3 cellular contexts compared by ENCODE assay signal in the genomic region with DNA sequence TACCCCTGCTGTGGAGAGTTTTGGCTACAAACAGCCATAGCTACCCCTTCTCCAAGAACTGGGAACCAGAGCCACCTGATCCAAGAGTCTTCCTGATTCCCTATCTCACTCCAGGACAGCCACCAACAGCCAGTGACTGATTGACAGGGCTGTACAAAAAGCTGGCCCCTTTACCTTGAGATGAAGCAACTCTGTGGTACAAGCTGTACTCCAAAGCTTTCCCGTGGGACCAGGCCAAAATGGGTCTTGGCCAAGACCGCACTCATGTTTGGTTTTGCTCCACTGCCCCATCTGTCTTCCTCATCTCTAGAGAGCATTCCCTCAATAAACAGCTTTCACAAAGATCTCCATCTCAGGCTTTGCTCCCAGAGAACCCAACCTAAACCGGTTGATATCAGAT.
TF ChIP-seq lines count a peak whose summit lies in the region.

No MANE protein-coding gene starts in this region.

TF ChIP-seq in liver, 16 proteins besides CTCF, POLR2A, EP300 and RAD21:
- TF ChIP-seq GABPA (IDR thresholded peaks at IDR 0.05 in 1 of 2, conservative IDR thresholded peaks at IDR 0.05 in 1 of 2), result peak in 1 of 2 donors; percentile 28
- no peak for TF ChIP-seq ATF3 (IDR thresholded peaks at IDR 0.05)
- no peak for TF ChIP-seq NR2F2 (IDR thresholded peaks at IDR 0.05)
- peak in 1 of 2 donors; percentile 48 for TF ChIP-seq JUND (IDR thresholded peaks at IDR 0.05)
- peak; percentile 41 for TF ChIP-seq REST (IDR thresholded peaks at IDR 0.05)
- TF ChIP-seq SP1 (IDR thresholded peaks at IDR 0.05), result peak; percentile 88
- peak; percentile 56 to 79 for TF ChIP-seq RXRA (IDR thresholded peaks at IDR 0.05)
- TF ChIP-seq EGR1 (IDR thresholded peaks at IDR 0.05; ENCODE audit: low read depth in 2 of 2), result no peak
- TF ChIP-seq TAF1 (conservative IDR thresholded peaks at IDR 0.05), result no peak
- TF ChIP-seq, protein P1, sequence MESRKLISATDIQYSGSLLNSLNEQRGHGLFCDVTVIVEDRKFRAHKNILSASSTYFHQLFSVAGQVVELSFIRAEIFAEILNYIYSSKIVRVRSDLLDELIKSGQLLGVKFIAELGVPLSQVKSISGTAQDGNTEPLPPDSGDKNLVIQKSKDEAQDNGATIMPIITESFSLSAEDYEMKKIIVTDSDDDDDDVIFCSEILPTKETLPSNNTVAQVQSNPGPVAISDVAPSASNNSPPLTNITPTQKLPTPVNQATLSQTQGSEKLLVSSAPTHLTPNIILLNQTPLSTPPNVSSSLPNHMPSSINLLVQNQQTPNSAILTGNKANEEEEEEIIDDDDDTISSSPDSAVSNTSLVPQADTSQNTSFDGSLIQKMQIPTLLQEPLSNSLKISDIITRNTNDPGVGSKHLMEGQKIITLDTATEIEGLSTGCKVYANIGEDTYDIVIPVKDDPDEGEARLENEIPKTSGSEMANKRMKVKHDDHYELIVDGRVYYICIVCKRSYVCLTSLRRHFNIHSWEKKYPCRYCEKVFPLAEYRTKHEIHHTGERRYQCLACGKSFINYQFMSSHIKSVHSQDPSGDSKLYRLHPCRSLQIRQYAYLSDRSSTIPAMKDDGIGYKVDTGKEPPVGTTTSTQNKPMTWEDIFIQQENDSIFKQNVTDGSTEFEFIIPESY (IDR thresholded peaks at IDR 0.05), result peak; percentile 57
- peak; percentile 47 for TF ChIP-seq MAX (IDR thresholded peaks at IDR 0.05)
- TF ChIP-seq FOXA1 (IDR thresholded peaks at IDR 0.05), result peak; percentile 64
- no peak for TF ChIP-seq HNF4G (IDR thresholded peaks at IDR 0.05)
- TF ChIP-seq HNF4A (conservative IDR thresholded peaks at IDR 0.05), result peak; percentile 61 to 72
- peak; percentile 41 for TF ChIP-seq FOXA2 (IDR thresholded peaks at IDR 0.05)
- TF ChIP-seq YY1 (IDR thresholded peaks at IDR 0.05), result peak; percentile 73
TF ChIP-seq in liver: peak in this region for 11.

TF ChIP-seq in HepG2, 621 proteins besides CTCF, POLR2A, EP300 and RAD21:
- TF ChIP-seq ZNF432 (CRISPR knock-in tag; IDR thresholded peaks at IDR 0.05; ENCODE audit: borderline replicate concordance), result no peak
TF ChIP-seq in HepG2: peak in this region for 0.

TF ChIP-seq in SK-N-SH treated with all-trans-retinoic acid at 6 μM for 48 hours, 23 proteins besides CTCF, POLR2A, EP300 and RAD21:
- TF ChIP-seq ISL1 (CRISPR knock-in tag; IDR thresholded peaks at IDR 0.05), result no peak
- TF ChIP-seq OSR1 (CRISPR knock-in tag; IDR thresholded peaks at IDR 0.05), result no peak
- TF ChIP-seq ESRRG (CRISPR knock-in tag; IDR thresholded peaks at IDR 0.05), result no peak
- no peak for TF ChIP-seq ZFP30 (CRISPR knock-in tag; IDR thresholded peaks at IDR 0.05)
- no peak for TF ChIP-seq PPARA (CRISPR knock-in tag; IDR thresholded peaks at IDR 0.05; ENCODE audit: borderline replicate concordance)
- TF ChIP-seq, protein P2, sequence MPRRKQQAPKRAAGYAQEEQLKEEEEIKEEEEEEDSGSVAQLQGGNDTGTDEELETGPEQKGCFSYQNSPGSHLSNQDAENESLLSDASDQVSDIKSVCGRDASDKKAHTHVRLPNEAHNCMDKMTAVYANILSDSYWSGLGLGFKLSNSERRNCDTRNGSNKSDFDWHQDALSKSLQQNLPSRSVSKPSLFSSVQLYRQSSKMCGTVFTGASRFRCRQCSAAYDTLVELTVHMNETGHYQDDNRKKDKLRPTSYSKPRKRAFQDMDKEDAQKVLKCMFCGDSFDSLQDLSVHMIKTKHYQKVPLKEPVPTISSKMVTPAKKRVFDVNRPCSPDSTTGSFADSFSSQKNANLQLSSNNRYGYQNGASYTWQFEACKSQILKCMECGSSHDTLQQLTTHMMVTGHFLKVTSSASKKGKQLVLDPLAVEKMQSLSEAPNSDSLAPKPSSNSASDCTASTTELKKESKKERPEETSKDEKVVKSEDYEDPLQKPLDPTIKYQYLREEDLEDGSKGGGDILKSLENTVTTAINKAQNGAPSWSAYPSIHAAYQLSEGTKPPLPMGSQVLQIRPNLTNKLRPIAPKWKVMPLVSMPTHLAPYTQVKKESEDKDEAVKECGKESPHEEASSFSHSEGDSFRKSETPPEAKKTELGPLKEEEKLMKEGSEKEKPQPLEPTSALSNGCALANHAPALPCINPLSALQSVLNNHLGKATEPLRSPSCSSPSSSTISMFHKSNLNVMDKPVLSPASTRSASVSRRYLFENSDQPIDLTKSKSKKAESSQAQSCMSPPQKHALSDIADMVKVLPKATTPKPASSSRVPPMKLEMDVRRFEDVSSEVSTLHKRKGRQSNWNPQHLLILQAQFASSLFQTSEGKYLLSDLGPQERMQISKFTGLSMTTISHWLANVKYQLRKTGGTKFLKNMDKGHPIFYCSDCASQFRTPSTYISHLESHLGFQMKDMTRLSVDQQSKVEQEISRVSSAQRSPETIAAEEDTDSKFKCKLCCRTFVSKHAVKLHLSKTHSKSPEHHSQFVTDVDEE (CRISPR knock-in tag; IDR thresholded peaks at IDR 0.05), result no peak
- TF ChIP-seq, protein P3, sequence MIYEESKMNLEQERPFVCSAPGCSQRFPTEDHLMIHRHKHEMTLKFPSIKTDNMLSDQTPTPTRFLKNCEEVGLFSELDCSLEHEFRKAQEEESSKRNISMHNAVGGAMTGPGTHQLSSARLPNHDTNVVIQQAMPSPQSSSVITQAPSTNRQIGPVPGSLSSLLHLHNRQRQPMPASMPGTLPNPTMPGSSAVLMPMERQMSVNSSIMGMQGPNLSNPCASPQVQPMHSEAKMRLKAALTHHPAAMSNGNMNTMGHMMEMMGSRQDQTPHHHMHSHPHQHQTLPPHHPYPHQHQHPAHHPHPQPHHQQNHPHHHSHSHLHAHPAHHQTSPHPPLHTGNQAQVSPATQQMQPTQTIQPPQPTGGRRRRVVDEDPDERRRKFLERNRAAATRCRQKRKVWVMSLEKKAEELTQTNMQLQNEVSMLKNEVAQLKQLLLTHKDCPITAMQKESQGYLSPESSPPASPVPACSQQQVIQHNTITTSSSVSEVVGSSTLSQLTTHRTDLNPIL (CRISPR knock-in tag; IDR thresholded peaks at IDR 0.05; ENCODE audit: low read depth), result no peak
- no peak for TF ChIP-seq RARB (CRISPR knock-in tag; IDR thresholded peaks at IDR 0.05)
- TF ChIP-seq ARNTL (CRISPR knock-in tag; IDR thresholded peaks at IDR 0.05; ENCODE audit: borderline replicate concordance, low read depth), result no peak
- TF ChIP-seq ZFP3 (CRISPR knock-in tag; IDR thresholded peaks at IDR 0.05), result no peak
- no peak for TF ChIP-seq CSRNP3 (CRISPR knock-in tag; IDR thresholded peaks at IDR 0.05)
- no peak for TF ChIP-seq TOX (CRISPR knock-in tag; IDR thresholded peaks at IDR 0.05; ENCODE audit: borderline replicate concordance)
- TF ChIP-seq POU6F1 (CRISPR knock-in tag; IDR thresholded peaks at IDR 0.05; ENCODE audit: borderline replicate concordance, low read depth), result no peak
- TF ChIP-seq ZNF8 (CRISPR knock-in tag; IDR thresholded peaks at IDR 0.05), result no peak
TF ChIP-seq in SK-N-SH treated with all-trans-retinoic acid at 6 μM for 48 hours: peak in this region for 0.
